1 cellular context compared by ENCODE assay signal in genomic region chr2:218755567-218756404, GRCh38.
A peak's percentile ranks its signal among the peaks of the same experiment; 100 is the strongest.
TF ChIP-seq lines count a peak whose summit lies in the region.

No MANE protein-coding gene starts in this region.

TF ChIP-seq in HepG2, 621 proteins besides CTCF, POLR2A, EP300 and RAD21 (continued from another document and continues in another):
- TF ChIP-seq PRDM15 (CRISPR knock-in tag; IDR thresholded peaks at IDR 0.05) (peak; percentile 64; the same call in 1 of the 2 replicates), MAF1 (CRISPR knock-in tag; IDR thresholded peaks at IDR 0.05; ENCODE audit: borderline replicate concordance) (no peak; the same call in 1 of the 2 replicates), MTF2 (CRISPR knock-in tag; IDR thresholded peaks at IDR 0.05; ENCODE audit: borderline replicate concordance) (no peak), PPARG (CRISPR knock-in tag; conservative IDR thresholded peaks at IDR 0.05) (peak; percentile 96), BCL3 (CRISPR knock-in tag; IDR thresholded peaks at IDR 0.05) (no peak), FOXA1 (IDR thresholded peaks at IDR 0.05) (peak; percentile 95), FOXA1 (CRISPR knock-in tag; IDR thresholded peaks at IDR 0.05) (peak; percentile 100), LCORL (IDR thresholded peaks at IDR 0.05) (peak; percentile 93), LCORL (CRISPR knock-in tag; IDR thresholded peaks at IDR 0.05) (peak; percentile 97), ZSCAN5A (CRISPR knock-in tag; IDR thresholded peaks at IDR 0.05; ENCODE audit: borderline replicate concordance) (no peak), FOXK2 (IDR thresholded peaks at IDR 0.05) (peak; percentile 97), ZNF432 (CRISPR knock-in tag; IDR thresholded peaks at IDR 0.05; ENCODE audit: borderline replicate concordance) (no peak), ZNF598 (CRISPR knock-in tag; IDR thresholded peaks at IDR 0.05; ENCODE audit: borderline replicate concordance) (no peak; the same call in 1 of the 2 replicates), ZBTB3 (CRISPR knock-in tag; IDR thresholded peaks at IDR 0.05; ENCODE audit: borderline replicate concordance, low read depth) (peak; percentile 84; the same call in 1 of the 2 replicates), ETV6 (CRISPR knock-in tag; conservative IDR thresholded peaks at IDR 0.05) (no peak; the same call in 1 of the 2 replicates), ZNF660 (CRISPR knock-in tag; IDR thresholded peaks at IDR 0.05; ENCODE audit: borderline replicate concordance, low read depth) (no peak), TBX3 (IDR thresholded peaks at IDR 0.05; ENCODE audit: borderline replicate concordance) (peak; percentile 98), ZNF12 (CRISPR knock-in tag; IDR thresholded peaks at IDR 0.05) (peak; percentile 68), MED8 (CRISPR knock-in tag; IDR thresholded peaks at IDR 0.05; ENCODE audit: insufficient replicate concordance) (peak; percentile 82), DDIT3 (CRISPR knock-in tag; IDR thresholded peaks at IDR 0.05) (0 out of 2 replicates have a peak, but pooled peaks have one; percentile 41), REL (CRISPR knock-in tag; conservative IDR thresholded peaks at IDR 0.05) (peak; percentile 79; the same call in 1 of the 2 replicates), STAT6 (CRISPR knock-in tag; IDR thresholded peaks at IDR 0.05; ENCODE audit: borderline replicate concordance) (peak; percentile 86), ZNF768 (CRISPR knock-in tag; IDR thresholded peaks at IDR 0.05) (no peak), ZNF773 (CRISPR knock-in tag; IDR thresholded peaks at IDR 0.05; ENCODE audit: borderline replicate concordance) (no peak), ZNF501 (CRISPR knock-in tag; IDR thresholded peaks at IDR 0.05) (peak; percentile 95), PAXIP1 (CRISPR knock-in tag; conservative IDR thresholded peaks at IDR 0.05) (peak; percentile 100), ZNF337 (CRISPR knock-in tag; IDR thresholded peaks at IDR 0.05; ENCODE audit: borderline replicate concordance, low read depth) (no peak; the same call in 1 of the 2 replicates), BCL6 (CRISPR knock-in tag; IDR thresholded peaks at IDR 0.05) (peak; percentile 96), PHF8 (CRISPR knock-in tag; IDR thresholded peaks at IDR 0.05) (peak; percentile 60), ZGPAT (CRISPR knock-in tag; IDR thresholded peaks at IDR 0.05) (peak; percentile 98), ZNF33B (CRISPR knock-in tag; IDR thresholded peaks at IDR 0.05) (no peak), ZNF496 (CRISPR knock-in tag; IDR thresholded peaks at IDR 0.05; ENCODE audit: insufficient replicate concordance) (no peak), ZNF350 (CRISPR knock-in tag; IDR thresholded peaks at IDR 0.05; ENCODE audit: borderline replicate concordance, low read depth) (peak; percentile 98), ZFP62 (CRISPR knock-in tag; IDR thresholded peaks at IDR 0.05) (no peak), CHD4 (IDR thresholded peaks at IDR 0.05; ENCODE audit: borderline replicate concordance, low read length) (peak; percentile 80; the same call in 1 of the 2 replicates), CBX5 (CRISPR knock-in tag; IDR thresholded peaks at IDR 0.05; ENCODE audit: borderline replicate concordance) (peak; percentile 97; the same call in 1 of the 2 replicates), RAD51 (IDR thresholded peaks at IDR 0.05; ENCODE audit: borderline replicate concordance) (no peak), ZNF607 (CRISPR knock-in tag; IDR thresholded peaks at IDR 0.05; ENCODE audit: borderline replicate concordance) (peak; percentile 79; the same call in 1 of the 2 replicates), ZNF275 (CRISPR knock-in tag; IDR thresholded peaks at IDR 0.05; ENCODE audit: borderline replicate concordance) (no peak), CCDC6 (CRISPR knock-in tag; IDR thresholded peaks at IDR 0.05) (peak; percentile 94; the same call in 1 of the 2 replicates), GTF2F1 (IDR thresholded peaks at IDR 0.05; ENCODE audit: low read length) (no peak), AGO2 (optimal IDR thresholded peaks at IDR 0.05; ENCODE audit: low read depth, low read length) (no peak), E2F5 (CRISPR knock-in tag; conservative IDR thresholded peaks at IDR 0.05) (no peak; the same call in 1 of the 2 replicates), POLR2AphosphoS2 (IDR thresholded peaks at IDR 0.05; ENCODE audit: low read depth, low read length) (no peak), DRAP1 (CRISPR knock-in tag; IDR thresholded peaks at IDR 0.05) (peak; percentile 79), HCFC1 (IDR thresholded peaks at IDR 0.05; ENCODE audit: low read depth, low read length) (no peak; the same call in 1 of the 2 replicates), RXRA (CRISPR knock-in tag; IDR thresholded peaks at IDR 0.05) (peak; percentile 100)
